ENCODE assay signal across 1 cellular context in genomic region chr22:43157874-43158546, GRCh38.
TF ChIP-seq lines count a peak whose summit lies in the region.

No MANE protein-coding gene starts in this region.

TF ChIP-seq in HEK293, 187 proteins besides CTCF, POLR2A, EP300 and RAD21:
- TF ChIP-seq GLIS2 (tag by site-specific recombination; IDR thresholded peaks at IDR 0.05) (peak; percentile 58), PRDM10 (tag by site-specific recombination; IDR thresholded peaks at IDR 0.05) (peak; percentile 67), GLIS1 (tag by site-specific recombination; IDR thresholded peaks at IDR 0.05) (no peak), ZBTB17 (tag by site-specific recombination; IDR thresholded peaks at IDR 0.05) (peak; percentile 94)
